ENCODE assay signal across 24 cellular contexts in the genomic region with DNA sequence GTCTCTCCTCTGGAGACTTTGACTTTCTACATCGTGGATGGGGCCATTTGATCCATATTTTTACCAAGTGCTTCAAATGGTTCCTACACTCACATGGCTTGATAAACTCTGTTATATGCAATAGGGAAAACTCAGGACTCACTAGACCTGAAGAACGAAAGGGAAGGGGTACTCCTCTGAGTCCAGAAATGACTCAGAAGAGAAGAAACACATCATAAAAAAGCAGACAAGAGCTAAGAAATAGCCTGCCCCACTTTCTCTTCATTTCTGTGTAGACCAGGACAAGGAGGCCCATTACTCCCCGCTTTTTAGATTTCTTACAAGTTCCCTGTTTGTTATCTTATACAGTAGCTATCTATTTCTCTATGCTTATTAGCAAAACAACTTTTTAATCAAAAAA.
"Had no signal": no experiment of that assay in that cellular context is flagged by ENCODE, and none has a peak within 500 bp of the region (broad histone marks: within the 10 kb centered on the region; RNA-seq: fewer than 3 reads in every experiment).

No MANE protein-coding gene starts in this region.

- H3K27ac Mint-ChIP-seq: T-cell had no signal

- ATAC-seq: HepG2, Panc1, PC-3, T-cell had no signal

- H3K4me2 ChIP-seq: SK-N-SH had no signal

- H3K9me3 Mint-ChIP-seq: T-cell had no signal

- H3K4me3 ChIP-seq: MG63 had no signal

- H3K36me3 ChIP-seq: MG63 had no signal

- H3K27ac ChIP-seq: RWPE1 had no signal

- H3K4me3 Mint-ChIP-seq: T-cell had no signal

- H3K27me3 ChIP-seq: MG63 had no signal

- H3K9me3 ChIP-seq: MG63, SK-N-SH had no signal

- H3K36me3 Mint-ChIP-seq: T-cell had no signal

- DNase-seq: IMR-90, Karpas-422, KG1, MG63, NCI-H1092, NCI-H1105 treated with DMSO at 0.1 percent for 48 hours, NCI-H1417 treated with DMSO at 0.1 percent for 48 hours, NCI-H146, NCI-H1694 treated with DMSO at 0.1 percent for 48 hours, NCI-H1930, NCI-H2081, NCI-H2107, NCI-H2227 treated with DMSO at 0.1 percent for 48 hours, NCI-H524, NCI-H526 treated with DMSO at 0.1 percent for 48 hours, NCI-H748 treated with DMSO at 0.1 percent for 48 hours, PC-3, SHP77, SK-N-SH, SW 1271, T-cell had no signal

- H3K9ac ChIP-seq: SK-N-SH had no signal
